In the genomic region with DNA sequence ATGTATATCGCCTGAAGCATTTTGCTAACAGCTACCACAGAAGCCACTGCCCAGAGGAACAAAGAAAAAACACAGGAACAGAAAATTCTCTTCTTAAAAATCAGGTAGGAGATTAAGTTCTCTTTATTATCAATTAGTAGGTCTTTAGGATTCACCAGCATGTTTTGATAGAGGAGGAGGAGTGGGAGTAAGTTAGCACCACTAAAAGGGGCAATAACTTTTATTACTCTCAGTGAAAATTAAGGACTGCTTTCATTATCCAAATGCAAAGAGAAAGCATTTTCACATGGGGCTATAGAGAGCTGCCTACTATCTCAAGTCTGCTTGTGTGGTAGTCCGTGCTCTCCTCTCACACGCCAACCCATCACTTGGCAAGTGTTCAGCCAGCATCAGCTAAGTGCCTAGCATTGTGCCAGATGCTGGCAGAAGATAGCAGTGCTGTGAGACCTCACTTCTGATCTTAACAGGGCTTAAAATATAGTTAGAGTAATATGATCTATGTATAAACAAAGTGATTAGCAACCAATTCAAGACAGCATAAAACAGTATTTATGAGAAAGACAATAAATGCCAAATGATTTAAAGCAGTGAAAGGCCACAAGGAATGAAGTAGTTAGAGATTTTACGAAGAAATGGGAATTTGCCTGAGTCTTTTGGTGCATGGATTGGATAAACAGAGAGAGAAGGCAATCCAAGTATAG, we compare ENCODE assay signal across 25 cellular contexts. TPM values are rescaled to one million over a fixed set of nuclear protein-coding genes. Genes with fewer than 3 reads are reported as not detected.
"Had no signal": no experiment of that assay in that cellular context is flagged by ENCODE, and none has a peak within 500 bp of the region (broad histone marks: within the 10 kb centered on the region; RNA-seq: fewer than 3 reads in every experiment).

No MANE protein-coding gene starts in this region.

- H3K36me3 ChIP-seq: SJCRH30 had no signal

- H3K4me2 ChIP-seq: KMS-11 had no signal

- H3K27me3 ChIP-seq: SJCRH30 had no signal

- H3K9me3 ChIP-seq: SJCRH30 had no signal

- H3K9ac ChIP-seq: KMS-11 had no signal

- H3K4me3 ChIP-seq: K562, SJCRH30 had no signal

- FAIRE-seq: HTR-8/SVneo, K562 had no signal

- H3K27ac ChIP-seq: HL-60, KMS-11, SJCRH30 had no signal

- DNase-seq: Kasumi-1; MV-4-11; NCI-H1048; NCI-H1105; NCI-H1417; NCI-H1436 treated with DMSO at 0.1 percent for 48 hours; NCI-H1694; NCI-H187 treated with DMSO at 0.1 percent for 48 hours; NCI-H2029 treated with DMSO at 0.1 percent for 48 hours; NCI-H2171 treated with DMSO at 0.1 percent for 48 hours; NCI-H345; NCI-H446 treated with DMSO at 0.1 percent for 48 hours; NCI-H510A treated with DMSO at 0.1 percent for 48 hours; NCI-H526; NCI-H748 treated with DMSO at 0.1 percent for 48 hours; NK-92 treated with Interleukin-12 subunit alpha and Interleukin-12 subunit beta, amount 100 ng/mL, for 24 hours; PC-3; SHP77 treated with DMSO at 0.1 percent for 48 hours; SJCRH30; T-helper 1 cell had no signal

- H3K4me1 ChIP-seq: SJCRH30 had no signal

RNA-seq across cellular contexts. Expression of gene ASTN1, which starts 39.8 kb away (rescaled TPM):
- total RNA-seq: OCI-LY7, PC-3, SJCRH30 had no signal

RNA-seq across cellular contexts. Expression of gene BRINP2, which starts 46.0 kb away (rescaled TPM):
- total RNA-seq: K562, OCI-LY7, SJCRH30 had no signal
